ENCODE assay signal across 20 cellular contexts in the genomic region with DNA sequence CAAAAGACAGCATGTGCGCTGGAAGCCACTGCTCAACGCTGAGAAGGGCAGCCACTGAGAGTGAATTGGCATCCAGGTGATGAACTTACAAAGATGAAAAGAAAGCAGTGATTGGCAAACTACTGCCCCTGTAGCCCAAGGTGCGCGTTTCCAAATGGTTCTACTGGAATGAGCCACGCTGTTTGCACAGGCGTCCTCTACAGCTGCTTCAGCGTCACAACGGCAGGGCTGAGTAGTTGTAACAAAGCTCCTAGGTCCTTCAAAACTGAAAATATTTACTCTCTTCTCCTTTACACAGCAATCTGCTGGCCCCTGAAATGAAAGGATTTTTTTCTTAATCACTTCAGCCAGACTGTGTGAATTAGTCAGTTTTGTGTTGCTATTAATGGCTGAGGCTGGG.
DNase-seq lines count a peak whose midpoint lies in the region; ATAC-seq and TF ChIP-seq lines count a peak whose summit lies in the region.
"Had no signal": no experiment of that assay in that cellular context is flagged by ENCODE, and none has a peak within 500 bp of the region (broad histone marks: within the 10 kb centered on the region; RNA-seq: fewer than 3 reads in every experiment).

No MANE protein-coding gene starts in this region.

- H3K4me3 Mint-ChIP-seq in natural killer cell treated with Interleukin-12 subunit alpha and Interleukin-12 subunit beta and Interleukin-15 and Interleukin-18, amount 100 ng/mL, for 72 hours: no peak overlapping the region
- no peak overlapping the region for H3K4me3 Mint-ChIP-seq in natural killer cell
- H3K4me3 Mint-ChIP-seq: B cell; CD4-positive, CD25-positive, alpha-beta regulatory T cell; CD8-positive, alpha-beta T cell; HFFc6 had no signal

- H3K4me3 ChIP-seq in lower lobe of right lung: no peak overlapping the region
- H3K4me3 ChIP-seq: BLaER1, HAP-1 had no signal

- no peak overlapping the region for H3K27ac ChIP-seq in lower lobe of right lung
- H3K27ac ChIP-seq: 22Rv1, BLaER1, C4-2B had no signal

- ATAC-seq in natural killer cell treated with Interleukin-12 subunit alpha and Interleukin-12 subunit beta and Interleukin-15 and Interleukin-18, amount 100 ng/mL, for 72 hours: no peak
- no peak for ATAC-seq in natural killer cell
- peak; percentile 84 to 86 for ATAC-seq in lower lobe of right lung
- no peak for ATAC-seq in GM21526 (IDR thresholded peaks at IDR 0.05; ENCODE audit: low FRiP score, unreplicated experiment)
- no peak for ATAC-seq in HG02885 (IDR thresholded peaks at IDR 0.05; ENCODE audit: poor library complexity, unreplicated experiment)
- ATAC-seq: CD8-positive, alpha-beta T cell had no signal

- no peaks in the 10 kb centered on the region for H3K36me3 ChIP-seq in lower lobe of right lung
- H3K36me3 ChIP-seq: BLaER1, HAP-1 had no signal

- H3K9me3 ChIP-seq in lower lobe of right lung: no peaks in the 10 kb centered on the region
- H3K9me3 ChIP-seq: BLaER1, Caco-2, HAP-1 had no signal

- intact Hi-C loops in natural killer cell (cut with micrococcal nuclease) (no loop called here), lower lobe of right lung (cut with DNase I) (no loop called here)

- no peaks in the 10 kb centered on the region for H3K4me1 Mint-ChIP-seq in natural killer cell treated with Interleukin-12 subunit alpha and Interleukin-12 subunit beta and Interleukin-15 and Interleukin-18, amount 100 ng/mL, for 72 hours (ENCODE audit: low read depth in 2 of 2)
- H3K4me1 Mint-ChIP-seq in natural killer cell: no peaks in the 10 kb centered on the region
- H3K4me1 Mint-ChIP-seq: B cell; CD4-positive, CD25-positive, alpha-beta regulatory T cell had no signal

- no peak for TF ChIP-seq CTCF in natural killer cell (IDR thresholded peaks at IDR 0.05)
- no peak for TF ChIP-seq CTCF in lower lobe of right lung (IDR thresholded peaks at IDR 0.05)

- no peaks in the 10 kb centered on the region for H3K9me3 Mint-ChIP-seq in natural killer cell treated with Interleukin-12 subunit alpha and Interleukin-12 subunit beta and Interleukin-15 and Interleukin-18, amount 100 ng/mL, for 72 hours
- no peaks in the 10 kb centered on the region for H3K9me3 Mint-ChIP-seq in natural killer cell
- H3K9me3 Mint-ChIP-seq: CD8-positive, alpha-beta T cell; HFFc6 had no signal

- peak; percentile 4 for DNase-seq in DMS79 treated with DMSO at 0.1 percent for 48 hours (lab: John Stamatoyannopoulos, UW)
- no peak for DNase-seq in DMS79 (lab: John Stamatoyannopoulos, UW)
- peak; percentile 5 for DNase-seq in natural killer cell treated with Interleukin-12 subunit alpha and Interleukin-12 subunit beta and Interleukin-15 and Interleukin-18, amount 100 ng/mL, for 72 hours (ENCODE audit: low spot score)
- DNase-seq in natural killer cell: no peak
- DNase-seq in lower lobe of right lung: peak; percentile 70
- no peak for DNase-seq in stimulated activated CD4-positive, alpha-beta T cell treated with anti-CD3 and anti-CD28 coated beads, Interleukin-4, amount 100 ng/mL, for 24 hours
- DNase-seq: Caco-2; CD4-positive, CD25-positive, alpha-beta regulatory T cell; CD8-positive, alpha-beta T cell; DMS153; GF-D8; GOT3 had no signal

- H3K27me3 Mint-ChIP-seq in natural killer cell treated with Interleukin-12 subunit alpha and Interleukin-12 subunit beta and Interleukin-15 and Interleukin-18, amount 100 ng/mL, for 72 hours: peaks cover 12 to 14% of the 10 kb centered on the region in 2 donors
- H3K27me3 Mint-ChIP-seq in natural killer cell (ENCODE audit: low read depth in 2 of 2): peaks cover 6 to 9% of the 10 kb centered on the region in 2 donors

- no peaks in the 10 kb centered on the region for H3K4me1 ChIP-seq in lower lobe of right lung
- H3K4me1 ChIP-seq: BLaER1, HAP-1 had no signal

- no peak overlapping the region for H3K27ac Mint-ChIP-seq in natural killer cell treated with Interleukin-12 subunit alpha and Interleukin-12 subunit beta and Interleukin-15 and Interleukin-18, amount 100 ng/mL, for 72 hours
- H3K27ac Mint-ChIP-seq in natural killer cell: no peak overlapping the region
- H3K27ac Mint-ChIP-seq: B cell; CD4-positive, CD25-positive, alpha-beta regulatory T cell; CD8-positive, alpha-beta T cell; HFFc6 had no signal

- H3K36me3 Mint-ChIP-seq in natural killer cell treated with Interleukin-12 subunit alpha and Interleukin-12 subunit beta and Interleukin-15 and Interleukin-18, amount 100 ng/mL, for 72 hours: no peaks in the 10 kb centered on the region
- no peaks in the 10 kb centered on the region for H3K36me3 Mint-ChIP-seq in natural killer cell
- H3K36me3 Mint-ChIP-seq: CD4-positive, CD25-positive, alpha-beta regulatory T cell; CD8-positive, alpha-beta T cell had no signal

- no peaks in the 10 kb centered on the region for H3K27me3 ChIP-seq in lower lobe of right lung (ENCODE audit: low read depth)
- H3K27me3 ChIP-seq: BLaER1 had no signal

Comparison
In these comparisons a context has a peak if more than half of its experiments do, and no peak if none do; other contexts are left out.
1. DNase-seq: peak in DMS79 treated with DMSO at 0.1 percent for 48 hours (single experiment), natural killer cell treated with Interleukin-12 subunit alpha and Interleukin-12 subunit beta and Interleukin-15 and Interleukin-18, amount 100 ng/mL, for 72 hours (single experiment) and lower lobe of right lung (single experiment); none in DMS79 (single experiment), natural killer cell (single experiment) and stimulated activated CD4-positive, alpha-beta T cell treated with anti-CD3 and anti-CD28 coated beads, Interleukin-4, amount 100 ng/mL, for 24 hours (single experiment).
2. ATAC-seq: peak in lower lobe of right lung (2 of 2); none in natural killer cell treated with Interleukin-12 subunit alpha and Interleukin-12 subunit beta and Interleukin-15 and Interleukin-18, amount 100 ng/mL, for 72 hours (0 of 2), natural killer cell (0 of 3), GM21526 (single experiment) and HG02885 (single experiment).